1 cellular context compared by ENCODE assay signal in the genomic region with DNA sequence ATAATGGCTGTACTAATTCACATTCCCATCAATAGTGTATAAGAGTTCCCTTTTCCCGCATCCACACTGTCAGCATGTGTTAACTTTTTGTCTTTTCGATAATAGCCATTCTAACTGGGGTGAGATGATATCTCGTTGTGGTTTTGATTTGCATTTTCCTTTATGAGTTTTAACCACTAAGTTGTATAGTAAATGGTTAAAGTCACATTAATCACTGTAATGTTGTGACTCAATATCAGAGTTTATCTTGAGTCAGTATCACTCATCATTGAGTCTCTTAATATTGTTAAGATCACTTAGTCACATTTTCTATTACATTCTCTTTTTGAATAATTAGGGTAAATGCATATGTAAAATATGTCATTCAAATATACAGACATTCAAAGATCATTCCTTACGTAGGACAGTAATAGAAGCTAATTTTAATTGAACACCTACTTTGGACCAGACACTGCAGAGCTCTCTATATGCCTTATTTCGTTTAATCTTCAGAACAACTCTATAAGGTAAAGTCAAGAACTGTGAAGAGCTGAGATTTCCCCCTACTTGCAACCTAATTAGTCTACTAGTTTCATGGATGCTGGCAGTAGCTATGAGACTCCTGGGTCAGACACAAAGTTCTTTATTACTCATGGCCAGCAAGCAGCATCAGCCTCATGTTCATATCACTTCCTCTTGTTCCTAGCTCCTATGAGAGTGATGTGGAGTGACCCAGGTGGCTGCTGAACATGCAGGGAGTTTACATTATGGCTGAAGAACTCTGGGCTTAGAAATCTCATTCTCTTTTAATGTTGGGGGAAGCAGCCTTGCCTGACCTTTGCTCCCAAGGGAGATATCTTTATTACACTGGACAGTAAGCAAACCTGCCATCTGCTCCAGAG.
TF ChIP-seq lines count a peak whose summit lies in the region.

No MANE protein-coding gene starts in this region.

TF ChIP-seq in GM12878, 131 proteins besides CTCF, POLR2A, EP300 and RAD21 (continued from another document):
- TF ChIP-seq RB1 (IDR thresholded peaks at IDR 0.05; ENCODE audit: borderline replicate concordance) (no peak), KLF5 (IDR thresholded peaks at IDR 0.05; ENCODE audit: partially characterized antibody) (no peak), HSF1 (IDR thresholded peaks at IDR 0.05; ENCODE audit: low read depth, low read length) (no peak), PRDM15 (CRISPR knock-in tag; IDR thresholded peaks at IDR 0.05) (no peak), BCL11A (IDR thresholded peaks at IDR 0.05; ENCODE audit: low read depth, low read length) (peak; percentile 92), POU2F2 (IDR thresholded peaks at IDR 0.05; ENCODE audit: borderline replicate concordance, low read depth, low read length) (peak; percentile 83; the same call in 1 of the 3 replicates), TBL1XR1 (IDR thresholded peaks at IDR 0.05; ENCODE audit: low read depth, low read length) (no peak), IKZF2 (IDR thresholded peaks at IDR 0.05) (peak; percentile 49 to 86), MEF2B (IDR thresholded peaks at IDR 0.05; ENCODE audit: partially characterized antibody, poor library complexity, severe bottlenecking) (peak; percentile 19), KDM1A (IDR thresholded peaks at IDR 0.05; ENCODE audit: borderline replicate concordance) (no peak), NFIC (IDR thresholded peaks at IDR 0.05; ENCODE audit: low read depth, low read length) (peak; percentile 95; the same call in 1 of the 2 replicates), CHD1 (IDR thresholded peaks at IDR 0.05; ENCODE audit: low read depth, low read length) (no peak), SMARCA5 (IDR thresholded peaks at IDR 0.05) (no peak), RELA (IDR thresholded peaks at IDR 0.05; ENCODE audit: borderline replicate concordance, partially characterized antibody) (no peak)
- TF ChIP-seq, protein P1, sequence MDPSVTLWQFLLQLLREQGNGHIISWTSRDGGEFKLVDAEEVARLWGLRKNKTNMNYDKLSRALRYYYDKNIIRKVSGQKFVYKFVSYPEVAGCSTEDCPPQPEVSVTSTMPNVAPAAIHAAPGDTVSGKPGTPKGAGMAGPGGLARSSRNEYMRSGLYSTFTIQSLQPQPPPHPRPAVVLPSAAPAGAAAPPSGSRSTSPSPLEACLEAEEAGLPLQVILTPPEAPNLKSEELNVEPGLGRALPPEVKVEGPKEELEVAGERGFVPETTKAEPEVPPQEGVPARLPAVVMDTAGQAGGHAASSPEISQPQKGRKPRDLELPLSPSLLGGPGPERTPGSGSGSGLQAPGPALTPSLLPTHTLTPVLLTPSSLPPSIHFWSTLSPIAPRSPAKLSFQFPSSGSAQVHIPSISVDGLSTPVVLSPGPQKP (IDR thresholded peaks at IDR 0.05; ENCODE audit: low read depth, low read length): no peak
- TF ChIP-seq, protein P2, sequence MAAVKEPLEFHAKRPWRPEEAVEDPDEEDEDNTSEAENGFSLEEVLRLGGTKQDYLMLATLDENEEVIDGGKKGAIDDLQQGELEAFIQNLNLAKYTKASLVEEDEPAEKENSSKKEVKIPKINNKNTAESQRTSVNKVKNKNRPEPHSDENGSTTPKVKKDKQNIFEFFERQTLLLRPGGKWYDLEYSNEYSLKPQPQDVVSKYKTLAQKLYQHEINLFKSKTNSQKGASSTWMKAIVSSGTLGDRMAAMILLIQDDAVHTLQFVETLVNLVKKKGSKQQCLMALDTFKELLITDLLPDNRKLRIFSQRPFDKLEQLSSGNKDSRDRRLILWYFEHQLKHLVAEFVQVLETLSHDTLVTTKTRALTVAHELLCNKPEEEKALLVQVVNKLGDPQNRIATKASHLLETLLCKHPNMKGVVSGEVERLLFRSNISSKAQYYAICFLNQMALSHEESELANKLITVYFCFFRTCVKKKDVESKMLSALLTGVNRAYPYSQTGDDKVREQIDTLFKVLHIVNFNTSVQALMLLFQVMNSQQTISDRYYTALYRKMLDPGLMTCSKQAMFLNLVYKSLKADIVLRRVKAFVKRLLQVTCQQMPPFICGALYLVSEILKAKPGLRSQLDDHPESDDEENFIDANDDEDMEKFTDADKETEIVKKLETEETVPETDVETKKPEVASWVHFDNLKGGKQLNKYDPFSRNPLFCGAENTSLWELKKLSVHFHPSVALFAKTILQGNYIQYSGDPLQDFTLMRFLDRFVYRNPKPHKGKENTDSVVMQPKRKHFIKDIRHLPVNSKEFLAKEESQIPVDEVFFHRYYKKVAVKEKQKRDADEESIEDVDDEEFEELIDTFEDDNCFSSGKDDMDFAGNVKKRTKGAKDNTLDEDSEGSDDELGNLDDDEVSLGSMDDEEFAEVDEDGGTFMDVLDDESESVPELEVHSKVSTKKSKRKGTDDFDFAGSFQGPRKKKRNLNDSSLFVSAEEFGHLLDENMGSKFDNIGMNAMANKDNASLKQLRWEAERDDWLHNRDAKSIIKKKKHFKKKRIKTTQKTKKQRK (IDR thresholded peaks at IDR 0.05; ENCODE audit: low read depth, low read length): no peak
TF ChIP-seq in GM12878: peak in this region for 38.
